Comparison of ENCODE assay signal across 23 cellular contexts in genomic region chr4:41728571-41728908, GRCh38. TPM values are rescaled to one million over a fixed set of nuclear protein-coding genes. Genes with fewer than 3 reads are reported as not detected.
DNase-seq lines count a peak whose midpoint lies in the region; ATAC-seq, FAIRE-seq and TF ChIP-seq lines count a peak whose summit lies in the region.
"Had no signal": no experiment of that assay in that cellular context is flagged by ENCODE, and none has a peak within 500 bp of the region (broad histone marks: within the 10 kb centered on the region; RNA-seq: fewer than 3 reads in every experiment).

No MANE protein-coding gene starts in this region.

- H3K4me3 ChIP-seq in bronchial epithelial cell (ENCODE audit: low read depth, low read length) (no peak overlapping the region), foreskin fibroblast (ENCODE audit: low read depth in 1 of 2, low read length in 2 of 2) (no peak overlapping the region), adrenal gland (no peak overlapping the region)
- H3K4me3 ChIP-seq: HAP-1, K562, SJCRH30 had no signal

- no peak overlapping the region for H3K27ac ChIP-seq in adrenal gland
- H3K27ac ChIP-seq: SJCRH30 had no signal

- no peak for TF ChIP-seq CTCF in bronchial epithelial cell (IDR thresholded peaks at IDR 0.05; ENCODE audit: insufficient read depth, low read length, severe bottlenecking)
- TF ChIP-seq CTCF in foreskin fibroblast (IDR thresholded peaks at IDR 0.05; ENCODE audit: low read depth, low read length): no peak
- TF ChIP-seq CTCF in adrenal gland (IDR thresholded peaks at IDR 0.05): no peak

- DNase-seq in EH (ENCODE audit: low read depth): peak; percentile 53
- peak; percentile 60 for DNase-seq in M059J (ENCODE audit: low read depth)
- DNase-seq in bronchial epithelial cell (ENCODE audit: low read depth): peak; percentile 31
- peak; percentile 28 to 46 for DNase-seq in foreskin fibroblast
- no peak for DNase-seq in adrenal gland
- DNase-seq in NCI-H1417 treated with DMSO at 0.1 percent for 48 hours (lab: John Stamatoyannopoulos, UW): no peak
- DNase-seq: Caco-2; CD4-positive, alpha-beta T cell; DMS153; MV-4-11; NCI-H187; NCI-H2227 treated with DMSO at 0.1 percent for 48 hours; NCI-H510A treated with DMSO at 0.1 percent for 48 hours; NCI-H774; SJCRH30 had no signal

- TF ChIP-seq POLR2A in adrenal gland (IDR thresholded peaks at IDR 0.05): no peak

- ATAC-seq in GM19463 (IDR thresholded peaks at IDR 0.05; ENCODE audit: unreplicated experiment) (no peak), GM19395 (IDR thresholded peaks at IDR 0.05; ENCODE audit: unreplicated experiment) (no peak)
- ATAC-seq: K562 had no signal

- H3K36me3 ChIP-seq in bronchial epithelial cell (ENCODE audit: control insufficient read depth, insufficient read depth, low read length) (no peaks in the 10 kb centered on the region), adrenal gland (replicated peaks in 1 of 2) (no peaks in the 10 kb centered on the region)
- H3K36me3 ChIP-seq: HAP-1, SJCRH30 had no signal

- no peaks in the 10 kb centered on the region for H3K9me3 ChIP-seq in adrenal gland (replicated peaks in 1 of 3)
- H3K9me3 ChIP-seq: HAP-1, SJCRH30 had no signal

- FAIRE-seq in bronchial epithelial cell (lab: Jason Lieb, UNC): no peak
- FAIRE-seq: A204.1, GM12892, K562 had no signal

- no peaks in the 10 kb centered on the region for H3K4me1 ChIP-seq in adrenal gland (replicated peaks in 1 of 2)
- H3K4me1 ChIP-seq: Caco-2, SJCRH30 had no signal

- H3K27me3 ChIP-seq in bronchial epithelial cell (ENCODE audit: control insufficient read depth, insufficient read depth, low read length): peaks cover 6% of the 10 kb centered on the region
- no peaks in the 10 kb centered on the region for H3K27me3 ChIP-seq in adrenal gland
- H3K27me3 ChIP-seq: SJCRH30 had no signal

- 60 to 87% (median 72%) methylated on average over 3 of the region's 3 CpGs for WGBS in adrenal gland, 4 donors

- intact Hi-C loops in adrenal gland (cut with DNase I): no loop called here

RNA-seq across cellular contexts. Expression of gene PHOX2B, which starts 20.0 kb away (rescaled TPM):
- total RNA-seq in M059J (2014; rRNA removed; shearing (Covaris generic)): not detected in 2 replicates
- total RNA-seq in bronchial epithelial cell: not detected in 2 replicates
- total RNA-seq in adrenal gland: 10 to 100 TPM in 1 of 8 donors, 1 to 10 TPM in 2, under 1 TPM in 2, not detected in 3; 0.29 to 10.3 (median 4.6) TPM
- polyA plus RNA-seq in adrenal gland: 1 to 10 TPM; 3.3 to 6.8 (median 6.4) TPM
- total RNA-seq: Caco-2; CD4-positive, alpha-beta T cell; Daoy; K562; SJCRH30 had no signal
- polyA plus RNA-seq: BJ, K562 had no signal

Comparison
In these comparisons a context has a peak if more than half of its experiments do, and no peak if none do; other contexts are left out.
1. DNase-seq: peak in EH (single experiment), M059J (single experiment), bronchial epithelial cell (single experiment) and foreskin fibroblast (2 of 2); none in adrenal gland (0 of 7) and NCI-H1417 treated with DMSO at 0.1 percent for 48 hours (single experiment).